11 cellular contexts compared by ENCODE assay signal in the genomic region with DNA sequence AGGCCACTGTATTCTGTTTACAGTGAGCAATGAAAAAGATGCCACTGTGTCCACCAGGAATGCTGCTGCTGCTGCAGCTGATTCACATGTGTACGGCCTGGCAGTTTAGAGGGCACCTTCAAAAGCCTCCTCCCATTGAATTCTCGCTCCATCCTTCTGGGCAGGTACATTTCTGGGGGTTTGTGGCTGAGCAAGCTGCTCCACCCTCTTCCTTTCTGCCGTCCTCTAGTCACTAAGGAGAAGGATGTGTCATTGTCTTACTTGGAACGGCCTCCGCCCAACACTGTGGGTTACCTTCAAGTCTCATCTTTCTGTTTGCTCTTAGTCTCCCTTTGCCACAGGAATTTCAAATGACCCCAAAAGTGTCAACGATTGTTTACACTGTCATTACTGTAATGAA.
A peak's percentile ranks its signal among the peaks of the same experiment; 100 is the strongest.
DNase-seq lines count a peak whose midpoint lies in the region; ATAC-seq and TF ChIP-seq lines count a peak whose summit lies in the region.
"Had no signal": no experiment of that assay in that cellular context is flagged by ENCODE, and none has a peak within 500 bp of the region (broad histone marks: within the 10 kb centered on the region; RNA-seq: fewer than 3 reads in every experiment).

No MANE protein-coding gene starts in this region.

- no peaks in the 10 kb centered on the region for H3F3A ChIP-seq in Loucy (ENCODE audit: low read depth)

- no peak overlapping the region for H3K27ac ChIP-seq in esophagus muscularis mucosa (replicated peaks in 1 of 4)

- H3K9me2 ChIP-seq in Loucy (replicated peaks; ENCODE audit: low read depth, low read length): no peaks in the 10 kb centered on the region

- no peak overlapping the region for H2AFZ ChIP-seq in Loucy (ENCODE audit: low read length)

- H4K20me1 ChIP-seq in Loucy (ENCODE audit: insufficient read depth, low read length, poor library complexity, severe bottlenecking): no peaks in the 10 kb centered on the region

- no peak overlapping the region for H3K9ac ChIP-seq in Loucy (ENCODE audit: low read depth, low read length, poor library complexity, severe bottlenecking)

- no peaks in the 10 kb centered on the region for H3K36me3 ChIP-seq in Loucy (ENCODE audit: insufficient read depth, low read length)
- no peaks in the 10 kb centered on the region for H3K36me3 ChIP-seq in esophagus muscularis mucosa

- peaks cover 1% of the 10 kb centered on the region for H3K36me3 Mint-ChIP-seq in T-helper 1 cell treated with Interleukin-12 subunit alpha and Interleukin-12 subunit beta and Interleukin-4 antibody, amounts not matched to agents 30 μg/mL and 1 μg/mL, for 36 hours (ENCODE audit: low read depth)

- intact Hi-C loops in esophagus muscularis mucosa (cut with DNase I): no loop called here

- TF ChIP-seq POLR2A in esophagus muscularis mucosa (IDR thresholded peaks at IDR 0.05; ENCODE audit: low read depth): no peak

- peaks cover 36% of the 10 kb centered on the region for H3K4me1 Mint-ChIP-seq in T-helper 1 cell treated with Interleukin-12 subunit alpha and Interleukin-12 subunit beta and Interleukin-4 antibody, amounts not matched to agents 30 μg/mL and 1 μg/mL, for 36 hours (ENCODE audit: low read depth)

- H3K79me2 ChIP-seq in Loucy (ENCODE audit: insufficient read depth, low read length): no peaks in the 10 kb centered on the region

- WGBS in esophagus muscularis mucosa: 76% methylated on average over 6 of the region's 6 CpGs

- H3K9me3 ChIP-seq in Loucy (ENCODE audit: insufficient read depth, low read depth, low read length) (no peaks in the 10 kb centered on the region), esophagus muscularis mucosa (no peaks in the 10 kb centered on the region)
- H3K9me3 ChIP-seq: Caco-2 had no signal

- no peaks in the 10 kb centered on the region for H3K9me3 Mint-ChIP-seq in T-helper 1 cell treated with Interleukin-12 subunit alpha and Interleukin-12 subunit beta and Interleukin-4 antibody, amounts not matched to agents 30 μg/mL and 1 μg/mL, for 36 hours

- H3K4me1 ChIP-seq in Loucy (ENCODE audit: insufficient read depth, low read length, poor library complexity, severe bottlenecking) (peaks cover 40% of the 10 kb centered on the region), esophagus muscularis mucosa (peaks cover 21 to 61% (median 56%) of the 10 kb centered on the region in 4 donors)
- H3K4me1 ChIP-seq: Caco-2 had no signal

- H3K4me3 ChIP-seq in Loucy (ENCODE audit: low read length, poor library complexity, severe bottlenecking) (no peak overlapping the region), esophagus muscularis mucosa (no peak overlapping the region)

- ATAC-seq in SK-N-SH treated with all-trans-retinoic acid at 6 μM for 48 hours: no peak

- peaks cover 3% of the 10 kb centered on the region for H3K27me3 Mint-ChIP-seq in T-helper 1 cell treated with Interleukin-12 subunit alpha and Interleukin-12 subunit beta and Interleukin-4 antibody, amounts not matched to agents 30 μg/mL and 1 μg/mL, for 36 hours (ENCODE audit: low read depth)

- peak overlapping the region; percentile 38 for H3K4me3 Mint-ChIP-seq in T-helper 1 cell treated with Interleukin-12 subunit alpha and Interleukin-12 subunit beta and Interleukin-4 antibody, amounts not matched to agents 30 μg/mL and 1 μg/mL, for 36 hours

- TF ChIP-seq EP300 in esophagus muscularis mucosa (IDR thresholded peaks at IDR 0.05): no peak

- peak; percentile 22 for DNase-seq in EH (ENCODE audit: low read depth)
- DNase-seq in esophagus muscularis mucosa (ENCODE audit: extremely low spot score): peak; percentile 55
- no peak for DNase-seq in DMS153 (lab: John Stamatoyannopoulos, UW)
- no peak for DNase-seq in stimulated activated naive CD4-positive, alpha-beta T cell treated with Interleukin-2 at 50 U/mL for 16 hours (lab: John Stamatoyannopoulos, UW)
- DNase-seq: Caco-2, mesendoderm, NCI-H510A, Right ventricle myocardium superior had no signal

- TF ChIP-seq CTCF in Loucy (conservative IDR thresholded peaks at IDR 0.05; ENCODE audit: low read length) (no peak), esophagus muscularis mucosa (IDR thresholded peaks at IDR 0.05) (no peak)

- peak overlapping the region; percentile 80 for H3K27ac Mint-ChIP-seq in T-helper 1 cell treated with Interleukin-12 subunit alpha and Interleukin-12 subunit beta and Interleukin-4 antibody, amounts not matched to agents 30 μg/mL and 1 μg/mL, for 36 hours

- H3K27me3 ChIP-seq in Loucy (ENCODE audit: insufficient read depth, low read length, poor library complexity, severe bottlenecking): no peaks in the 10 kb centered on the region
- H3K27me3 ChIP-seq in esophagus muscularis mucosa: no peaks in the 10 kb centered on the region

- H3K4me2 ChIP-seq in Loucy (ENCODE audit: low read depth, low read length, poor library complexity, severe bottlenecking): peak overlapping the region; percentile 20

TF ChIP-seq in SK-N-SH treated with all-trans-retinoic acid at 6 μM for 48 hours, 23 proteins besides CTCF, POLR2A, EP300 and RAD21:
- TF ChIP-seq ZNF70 (CRISPR knock-in tag; IDR thresholded peaks at IDR 0.05) (no peak), ESRRG (CRISPR knock-in tag; IDR thresholded peaks at IDR 0.05) (no peak), SNAI2 (CRISPR knock-in tag; IDR thresholded peaks at IDR 0.05) (no peak), PPARA (CRISPR knock-in tag; IDR thresholded peaks at IDR 0.05; ENCODE audit: borderline replicate concordance) (no peak), ZFP30 (CRISPR knock-in tag; IDR thresholded peaks at IDR 0.05) (no peak), OSR1 (CRISPR knock-in tag; IDR thresholded peaks at IDR 0.05) (no peak), CSDC2 (CRISPR knock-in tag; IDR thresholded peaks at IDR 0.05) (no peak), TCF4 (CRISPR knock-in tag; IDR thresholded peaks at IDR 0.05; ENCODE audit: borderline replicate concordance) (no peak), ZNF8 (CRISPR knock-in tag; IDR thresholded peaks at IDR 0.05) (no peak), GLIS3 (CRISPR knock-in tag; IDR thresholded peaks at IDR 0.05) (no peak), ZFP3 (CRISPR knock-in tag; IDR thresholded peaks at IDR 0.05) (no peak)
- TF ChIP-seq, protein P1, sequence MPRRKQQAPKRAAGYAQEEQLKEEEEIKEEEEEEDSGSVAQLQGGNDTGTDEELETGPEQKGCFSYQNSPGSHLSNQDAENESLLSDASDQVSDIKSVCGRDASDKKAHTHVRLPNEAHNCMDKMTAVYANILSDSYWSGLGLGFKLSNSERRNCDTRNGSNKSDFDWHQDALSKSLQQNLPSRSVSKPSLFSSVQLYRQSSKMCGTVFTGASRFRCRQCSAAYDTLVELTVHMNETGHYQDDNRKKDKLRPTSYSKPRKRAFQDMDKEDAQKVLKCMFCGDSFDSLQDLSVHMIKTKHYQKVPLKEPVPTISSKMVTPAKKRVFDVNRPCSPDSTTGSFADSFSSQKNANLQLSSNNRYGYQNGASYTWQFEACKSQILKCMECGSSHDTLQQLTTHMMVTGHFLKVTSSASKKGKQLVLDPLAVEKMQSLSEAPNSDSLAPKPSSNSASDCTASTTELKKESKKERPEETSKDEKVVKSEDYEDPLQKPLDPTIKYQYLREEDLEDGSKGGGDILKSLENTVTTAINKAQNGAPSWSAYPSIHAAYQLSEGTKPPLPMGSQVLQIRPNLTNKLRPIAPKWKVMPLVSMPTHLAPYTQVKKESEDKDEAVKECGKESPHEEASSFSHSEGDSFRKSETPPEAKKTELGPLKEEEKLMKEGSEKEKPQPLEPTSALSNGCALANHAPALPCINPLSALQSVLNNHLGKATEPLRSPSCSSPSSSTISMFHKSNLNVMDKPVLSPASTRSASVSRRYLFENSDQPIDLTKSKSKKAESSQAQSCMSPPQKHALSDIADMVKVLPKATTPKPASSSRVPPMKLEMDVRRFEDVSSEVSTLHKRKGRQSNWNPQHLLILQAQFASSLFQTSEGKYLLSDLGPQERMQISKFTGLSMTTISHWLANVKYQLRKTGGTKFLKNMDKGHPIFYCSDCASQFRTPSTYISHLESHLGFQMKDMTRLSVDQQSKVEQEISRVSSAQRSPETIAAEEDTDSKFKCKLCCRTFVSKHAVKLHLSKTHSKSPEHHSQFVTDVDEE (CRISPR knock-in tag; IDR thresholded peaks at IDR 0.05): no peak
- TF ChIP-seq, protein P2, sequence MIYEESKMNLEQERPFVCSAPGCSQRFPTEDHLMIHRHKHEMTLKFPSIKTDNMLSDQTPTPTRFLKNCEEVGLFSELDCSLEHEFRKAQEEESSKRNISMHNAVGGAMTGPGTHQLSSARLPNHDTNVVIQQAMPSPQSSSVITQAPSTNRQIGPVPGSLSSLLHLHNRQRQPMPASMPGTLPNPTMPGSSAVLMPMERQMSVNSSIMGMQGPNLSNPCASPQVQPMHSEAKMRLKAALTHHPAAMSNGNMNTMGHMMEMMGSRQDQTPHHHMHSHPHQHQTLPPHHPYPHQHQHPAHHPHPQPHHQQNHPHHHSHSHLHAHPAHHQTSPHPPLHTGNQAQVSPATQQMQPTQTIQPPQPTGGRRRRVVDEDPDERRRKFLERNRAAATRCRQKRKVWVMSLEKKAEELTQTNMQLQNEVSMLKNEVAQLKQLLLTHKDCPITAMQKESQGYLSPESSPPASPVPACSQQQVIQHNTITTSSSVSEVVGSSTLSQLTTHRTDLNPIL (CRISPR knock-in tag; IDR thresholded peaks at IDR 0.05; ENCODE audit: low read depth): no peak
- TF ChIP-seq, protein P3, sequence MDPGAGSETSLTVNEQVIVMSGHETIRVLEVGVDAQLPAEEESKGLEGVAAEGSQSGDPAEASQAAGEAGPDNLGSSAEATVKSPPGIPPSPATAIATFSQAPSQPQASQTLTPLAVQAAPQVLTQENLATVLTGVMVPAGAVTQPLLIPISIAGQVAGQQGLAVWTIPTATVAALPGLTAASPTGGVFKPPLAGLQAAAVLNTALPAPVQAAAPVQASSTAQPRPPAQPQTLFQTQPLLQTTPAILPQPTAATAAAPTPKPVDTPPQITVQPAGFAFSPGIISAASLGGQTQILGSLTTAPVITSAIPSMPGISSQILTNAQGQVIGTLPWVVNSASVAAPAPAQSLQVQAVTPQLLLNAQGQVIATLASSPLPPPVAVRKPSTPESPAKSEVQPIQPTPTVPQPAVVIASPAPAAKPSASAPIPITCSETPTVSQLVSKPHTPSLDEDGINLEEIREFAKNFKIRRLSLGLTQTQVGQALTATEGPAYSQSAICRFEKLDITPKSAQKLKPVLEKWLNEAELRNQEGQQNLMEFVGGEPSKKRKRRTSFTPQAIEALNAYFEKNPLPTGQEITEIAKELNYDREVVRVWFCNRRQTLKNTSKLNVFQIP (CRISPR knock-in tag; IDR thresholded peaks at IDR 0.05; ENCODE audit: borderline replicate concordance, low read depth): no peak

Comparison
In these comparisons a context has a peak if more than half of its experiments do, and no peak if none do; other contexts are left out.
1. DNase-seq: peak in EH (single experiment) and esophagus muscularis mucosa (single experiment); none in DMS153 (single experiment) and stimulated activated naive CD4-positive, alpha-beta T cell treated with Interleukin-2 at 50 U/mL for 16 hours (single experiment).